20 cellular contexts compared by ENCODE assay signal in genomic region chr1:28450561-28450960, GRCh38. TPM values are rescaled to one million over a fixed set of nuclear protein-coding genes. Genes with fewer than 3 reads are reported as not detected.
DNase-seq lines count a peak whose midpoint lies in the region; ATAC-seq and TF ChIP-seq lines count a peak whose summit lies in the region.
"Had no signal": no experiment of that assay in that cellular context is flagged by ENCODE, and none has a peak within 500 bp of the region (broad histone marks: within the 10 kb centered on the region; RNA-seq: fewer than 3 reads in every experiment).

No MANE protein-coding gene starts in this region.

- no peaks in the 10 kb centered on the region for H3K9me2 ChIP-seq in MM.1S (replicated peaks; ENCODE audit: insufficient read depth, low read length)

- H3K79me2 ChIP-seq in MM.1S (ENCODE audit: low read length) (peaks cover 15% of the 10 kb centered on the region), osteoblast (ENCODE audit: insufficient read depth, low read length) (peaks cover 35% of the 10 kb centered on the region)

- H3K4me3 ChIP-seq in MM.1S (ENCODE audit: low read length) (no peak overlapping the region), osteoblast (ENCODE audit: insufficient read depth, low read length) (no peak overlapping the region)
- H3K4me3 ChIP-seq: coronary artery, HAP-1, heart left ventricle, left ventricle myocardium inferior, upper lobe of right lung had no signal

- no peaks in the 10 kb centered on the region for H3K27me3 ChIP-seq in MM.1S (replicated peaks; ENCODE audit: insufficient read depth, low read length)
- H3K27me3 ChIP-seq in osteoblast (ENCODE audit: insufficient read depth, low read length): no peaks in the 10 kb centered on the region
- H3K27me3 ChIP-seq: heart left ventricle, upper lobe of right lung had no signal

- TF ChIP-seq CTCF in MM.1S (IDR thresholded peaks at IDR 0.05; ENCODE audit: low read length) (no peak), osteoblast (IDR thresholded peaks at IDR 0.05; ENCODE audit: extremely low read depth, low read depth, low read length) (no peak)

- peak; percentile 45 for DNase-seq in activated CD4-positive, alpha-beta T cell treated with anti-CD3 and anti-CD28 coated beads, Interleukin-2, amount 10 ng/mL, durations not matched to agents 7 days and 5 days
- no peak for DNase-seq in activated CD4-positive, alpha-beta T cell treated with anti-CD3 and anti-CD28 coated beads for 36 hours
- DNase-seq in MM.1S: peak; percentile 84
- no peak for DNase-seq in activated T-helper 2 cell treated with anti-CD3 and anti-CD28 coated beads, Interferon-gamma antibody, Interleukin-2, Interleukin-4, amounts not matched to agents 10 μg/mL and 5 μg/mL and 100 μg/mL, durations not matched to agents 14 hours and 24 hours and 36 hours (ENCODE audit: low spot score)
- no peak for DNase-seq in osteoblast (ENCODE audit: insufficient read length, low spot score, missing footprints)
- DNase-seq in AML-193 (lab: John Stamatoyannopoulos, UW): no peak
- DNase-seq in MV-4-11 (lab: John Stamatoyannopoulos, UW): no peak
- DNase-seq: 8988T; activated CD4-positive, alpha-beta T cell treated with anti-CD3 and anti-CD28 coated beads, Interleukin-2, amount 50 U/mL, for 4 hours; activated T-cell treated with anti-CD3 and anti-CD28 coated beads, Interleukin-2, amount 50 U/mL, for 4 hours; endodermal cell; heart left ventricle; left ventricle myocardium inferior; NCI-H1436 treated with DMSO at 0.1 percent for 48 hours; NCI-H510A treated with DMSO at 0.1 percent for 48 hours; upper lobe of right lung had no signal

- H3K9me3 Mint-ChIP-seq in activated CD4-positive, alpha-beta T cell treated with anti-CD3 and anti-CD28 coated beads, Interleukin-2, amount 10 ng/mL, durations not matched to agents 7 days and 5 days: no peaks in the 10 kb centered on the region
- no peaks in the 10 kb centered on the region for H3K9me3 Mint-ChIP-seq in activated CD4-positive, alpha-beta T cell treated with anti-CD3 and anti-CD28 coated beads for 36 hours (ENCODE audit: low read depth)
- no peaks in the 10 kb centered on the region for H3K9me3 Mint-ChIP-seq in activated T-helper 2 cell treated with anti-CD3 and anti-CD28 coated beads, Interferon-gamma antibody, Interleukin-2, Interleukin-4, amounts not matched to agents 10 μg/mL and 5 μg/mL and 100 μg/mL, durations not matched to agents 14 hours and 24 hours and 36 hours
- H3K9me3 Mint-ChIP-seq: activated T-cell treated with anti-CD3 and anti-CD28 coated beads, Interleukin-2, amount 50 U/mL, for 4 hours; brain; endodermal cell had no signal

- peak overlapping the region; percentile 92 for H3K27ac Mint-ChIP-seq in activated CD4-positive, alpha-beta T cell treated with anti-CD3 and anti-CD28 coated beads, Interleukin-2, amount 10 ng/mL, durations not matched to agents 7 days and 5 days
- no peak overlapping the region for H3K27ac Mint-ChIP-seq in activated CD4-positive, alpha-beta T cell treated with anti-CD3 and anti-CD28 coated beads for 36 hours
- peak overlapping the region; percentile 85 for H3K27ac Mint-ChIP-seq in activated T-helper 2 cell treated with anti-CD3 and anti-CD28 coated beads, Interferon-gamma antibody, Interleukin-2, Interleukin-4, amounts not matched to agents 10 μg/mL and 5 μg/mL and 100 μg/mL, durations not matched to agents 14 hours and 24 hours and 36 hours

- peaks cover 39% of the 10 kb centered on the region for H3K4me1 Mint-ChIP-seq in activated CD4-positive, alpha-beta T cell treated with anti-CD3 and anti-CD28 coated beads, Interleukin-2, amount 10 ng/mL, durations not matched to agents 7 days and 5 days
- H3K4me1 Mint-ChIP-seq in activated CD4-positive, alpha-beta T cell treated with anti-CD3 and anti-CD28 coated beads for 36 hours: peaks cover 30% of the 10 kb centered on the region
- H3K4me1 Mint-ChIP-seq in activated T-helper 2 cell treated with anti-CD3 and anti-CD28 coated beads, Interferon-gamma antibody, Interleukin-2, Interleukin-4, amounts not matched to agents 10 μg/mL and 5 μg/mL and 100 μg/mL, durations not matched to agents 14 hours and 24 hours and 36 hours (ENCODE audit: low read depth): peaks cover 37% of the 10 kb centered on the region
- H3K4me1 Mint-ChIP-seq: endodermal cell had no signal

- no peak overlapping the region for H3K4me3 Mint-ChIP-seq in activated CD4-positive, alpha-beta T cell treated with anti-CD3 and anti-CD28 coated beads, Interleukin-2, amount 10 ng/mL, durations not matched to agents 7 days and 5 days
- no peak overlapping the region for H3K4me3 Mint-ChIP-seq in activated CD4-positive, alpha-beta T cell treated with anti-CD3 and anti-CD28 coated beads for 36 hours
- peak overlapping the region; percentile 45 for H3K4me3 Mint-ChIP-seq in activated T-helper 2 cell treated with anti-CD3 and anti-CD28 coated beads, Interferon-gamma antibody, Interleukin-2, Interleukin-4, amounts not matched to agents 10 μg/mL and 5 μg/mL and 100 μg/mL, durations not matched to agents 14 hours and 24 hours and 36 hours (ENCODE audit: low read depth)
- H3K4me3 Mint-ChIP-seq: activated T-cell treated with anti-CD3 and anti-CD28 coated beads, Interleukin-2, amount 50 U/mL, for 4 hours; brain; endodermal cell had no signal

- H3K9me3 ChIP-seq in MM.1S (replicated peaks; ENCODE audit: insufficient read depth, low read length): no peaks in the 10 kb centered on the region
- H3K9me3 ChIP-seq in osteoblast (ENCODE audit: low read depth, low read length): no peaks in the 10 kb centered on the region
- H3K9me3 ChIP-seq: HAP-1, heart left ventricle, left ventricle myocardium inferior, upper lobe of right lung had no signal

- H3K36me3 Mint-ChIP-seq in activated CD4-positive, alpha-beta T cell treated with anti-CD3 and anti-CD28 coated beads, Interleukin-2, amount 10 ng/mL, durations not matched to agents 7 days and 5 days (ENCODE audit: low read depth): peaks cover 8% of the 10 kb centered on the region
- peaks cover 4% of the 10 kb centered on the region for H3K36me3 Mint-ChIP-seq in activated CD4-positive, alpha-beta T cell treated with anti-CD3 and anti-CD28 coated beads for 36 hours (ENCODE audit: low read depth)
- peaks cover 15% of the 10 kb centered on the region for H3K36me3 Mint-ChIP-seq in activated T-helper 2 cell treated with anti-CD3 and anti-CD28 coated beads, Interferon-gamma antibody, Interleukin-2, Interleukin-4, amounts not matched to agents 10 μg/mL and 5 μg/mL and 100 μg/mL, durations not matched to agents 14 hours and 24 hours and 36 hours (ENCODE audit: low read depth)

- ATAC-seq in activated CD4-positive, alpha-beta T cell treated with anti-CD3 and anti-CD28 coated beads for 36 hours: no peak
- no peak for ATAC-seq in HG02798 (IDR thresholded peaks at IDR 0.05; ENCODE audit: poor library complexity, unreplicated experiment)
- ATAC-seq: upper lobe of right lung had no signal

- H3K36me3 ChIP-seq in MM.1S (replicated peaks; ENCODE audit: insufficient read depth, low read length) (no peaks in the 10 kb centered on the region), osteoblast (ENCODE audit: insufficient read depth, low read length) (peaks cover 4% of the 10 kb centered on the region)
- H3K36me3 ChIP-seq: HAP-1, heart left ventricle, left ventricle myocardium inferior, upper lobe of right lung had no signal

- CTCF ChIA-PET in activated CD4-positive, alpha-beta T cell treated with anti-CD3 and anti-CD28 coated beads, Interleukin-2, amount 10 ng/mL, durations not matched to agents 7 days and 5 days (lab: Charles Lee): interaction anchor here (0.6 to 2.0 kb wide), 6 partner anchors 10 to 674 kb away, joined by 3 to 9 read pairs (median 4); no protein-coding TSS in a partner anchor
- CTCF ChIA-PET in activated CD4-positive, alpha-beta T cell treated with anti-CD3 and anti-CD28 coated beads for 36 hours (lab: Charles Lee): interaction anchor here (0.9 to 1.2 kb wide), 3 partner anchors 10 to 120 kb away, joined by 3 to 4 read pairs (median 4); no protein-coding TSS in a partner anchor

- no peak overlapping the region for H3K9ac ChIP-seq in MM.1S (ENCODE audit: low read length)

- POLR2A ChIA-PET in activated CD4-positive, alpha-beta T cell treated with anti-CD3 and anti-CD28 coated beads, Interleukin-2, amount 10 ng/mL, durations not matched to agents 7 days and 5 days (lab: Charles Lee): no interaction called here
- POLR2A ChIA-PET in activated CD4-positive, alpha-beta T cell treated with anti-CD3 and anti-CD28 coated beads for 36 hours (lab: Charles Lee): interaction anchor here (0.6 to 1.5 kb wide), 4 partner anchors 19 to 198 kb away, joined by 3 to 7 read pairs (median 4); partner anchors contain the start of genes RCC1 and RNU11

- no peak overlapping the region for H2AFZ ChIP-seq in MM.1S (ENCODE audit: low read length)
- no peak overlapping the region for H2AFZ ChIP-seq in osteoblast (ENCODE audit: low read length)

- peaks cover 6% of the 10 kb centered on the region; the same call in 1 of the 2 replicates for H3F3A ChIP-seq in MM.1S (ENCODE audit: insufficient read depth, low read length)

- H3K27ac ChIP-seq in MM.1S (ENCODE audit: low read length) (peak overlapping the region; percentile 51), osteoblast (ENCODE audit: low read depth, low read length) (peak overlapping the region; percentile 3)
- H3K27ac ChIP-seq: coronary artery, left ventricle myocardium inferior, upper lobe of right lung had no signal

- H3K4me2 ChIP-seq in MM.1S (ENCODE audit: low read depth, low read length): no peak overlapping the region
- H3K4me2 ChIP-seq in osteoblast (ENCODE audit: insufficient read depth, low read length): no peak overlapping the region

- H3K4me1 ChIP-seq in MM.1S (ENCODE audit: low read length) (peaks cover 21% of the 10 kb centered on the region), osteoblast (ENCODE audit: insufficient read depth, low read length) (peaks cover 14% of the 10 kb centered on the region)
- H3K4me1 ChIP-seq: HAP-1, upper lobe of right lung had no signal

- H4K20me1 ChIP-seq in MM.1S (ENCODE audit: insufficient read depth, low read length) (no peaks in the 10 kb centered on the region), osteoblast (ENCODE audit: insufficient read depth, low read length) (peaks cover 2% of the 10 kb centered on the region)

- H3K27me3 Mint-ChIP-seq in activated CD4-positive, alpha-beta T cell treated with anti-CD3 and anti-CD28 coated beads, Interleukin-2, amount 10 ng/mL, durations not matched to agents 7 days and 5 days: no peaks in the 10 kb centered on the region
- no peaks in the 10 kb centered on the region for H3K27me3 Mint-ChIP-seq in activated CD4-positive, alpha-beta T cell treated with anti-CD3 and anti-CD28 coated beads for 36 hours
- no peaks in the 10 kb centered on the region for H3K27me3 Mint-ChIP-seq in activated T-helper 2 cell treated with anti-CD3 and anti-CD28 coated beads, Interferon-gamma antibody, Interleukin-2, Interleukin-4, amounts not matched to agents 10 μg/mL and 5 μg/mL and 100 μg/mL, durations not matched to agents 14 hours and 24 hours and 36 hours (ENCODE audit: low read depth)
- H3K27me3 Mint-ChIP-seq: brain had no signal

- intact Hi-C loops in activated CD4-positive, alpha-beta T cell treated with anti-CD3 and anti-CD28 coated beads for 36 hours (cut with DNase I, micrococcal nuclease): no loop called here
- intact Hi-C loops in activated T-helper 2 cell treated with anti-CD3 and anti-CD28 coated beads, Interferon-gamma antibody, Interleukin-2, Interleukin-4, amounts not matched to agents 10 μg/mL and 5 μg/mL and 100 μg/mL, durations not matched to agents 14 hours and 24 hours and 36 hours (cut with micrococcal nuclease): no loop called here

RNA-seq across cellular contexts. Expression of gene RCC1, which starts 55.3 kb away (rescaled TPM):
- 10 to 100 TPM; 76.2 to 76.5 TPM for total RNA-seq in activated CD4-positive, alpha-beta T cell treated with anti-CD3 and anti-CD28 coated beads, Interleukin-2, amount 10 ng/mL, durations not matched to agents 7 days and 5 days
- total RNA-seq in activated CD4-positive, alpha-beta T cell treated with anti-CD3 and anti-CD28 coated beads for 36 hours: 100 to 1,000 TPM; 103 to 107 TPM
- total RNA-seq in activated T-helper 2 cell treated with anti-CD3 and anti-CD28 coated beads, Interferon-gamma antibody, Interleukin-2, Interleukin-4, amounts not matched to agents 10 μg/mL and 5 μg/mL and 100 μg/mL, durations not matched to agents 14 hours and 24 hours and 36 hours: 128 and 136 TPM in 2 replicates
- total RNA-seq in osteoblast: 32.1 and 35.1 TPM in 2 replicates

Comparison
In these comparisons a context has a peak if more than half of its experiments do, and no peak if none do; other contexts are left out.
1. DNase-seq: peak in activated CD4-positive, alpha-beta T cell treated with anti-CD3 and anti-CD28 coated beads, Interleukin-2, amount 10 ng/mL, durations not matched to agents 7 days and 5 days (single experiment) and MM.1S (single experiment); none in activated CD4-positive, alpha-beta T cell treated with anti-CD3 and anti-CD28 coated beads for 36 hours (single experiment), activated T-helper 2 cell treated with anti-CD3 and anti-CD28 coated beads, Interferon-gamma antibody, Interleukin-2, Interleukin-4, amounts not matched to agents 10 μg/mL and 5 μg/mL and 100 μg/mL, durations not matched to agents 14 hours and 24 hours and 36 hours (single experiment), osteoblast (single experiment), AML-193 (0 of 2) and MV-4-11 (single experiment).